ENCODE assay signal across 17 cellular contexts in genomic region chr7:38704041-38704547, GRCh38.
"Had no signal": no experiment of that assay in that cellular context is flagged by ENCODE, and none has a peak within 500 bp of the region (broad histone marks: within the 10 kb centered on the region; RNA-seq: fewer than 3 reads in every experiment).

No MANE protein-coding gene starts in this region.

- DNase-seq: activated CD4-positive, alpha-beta T cell treated with anti-CD3 and anti-CD28 coated beads, Interleukin-2, amount 10 ng/mL, durations not matched to agents 24 days and 14 days; activated CD4-positive, CD25-positive, alpha-beta regulatory T cell; activated CD8-positive, alpha-beta memory T cell treated with anti-CD3 and anti-CD28 coated beads, Interleukin-2, amount 50 U/mL, for 4 hours; activated CD8-positive, alpha-beta T cell treated with anti-CD3 and anti-CD28 coated beads, Interleukin-2, amount 10 ng/mL, durations not matched to agents 7 days and 5 days; activated effector memory CD4-positive, alpha-beta T cell treated with anti-CD3 and anti-CD28 coated beads, Interleukin-2, amount 50 U/mL, for 16 hours; activated T-cell treated with anti-CD3 and anti-CD28 coated beads, Interleukin-2, amount 50 U/mL, for 48 hours; cortex of kidney; effector CD4-positive, alpha-beta T cell; head of caudate nucleus; immature natural killer cell; left cardiac atrium; natural killer cell; occipital lobe; stimulated activated CD4-positive, alpha-beta T cell treated with anti-CD3 and anti-CD28 coated beads, Interleukin-2, amount 100 ng/mL, for 48 hours; stimulated activated naive B cell treated with anti-CD40 and anti-IgM and Interleukin-4, amounts not matched to agents 10 μg/mL and 1 μg/mL and 100 μg/mL, for 72 hours; thyroid gland had no signal

- H3K27ac ChIP-seq: thyroid gland had no signal

- H3K4me1 ChIP-seq: thyroid gland had no signal

- ATAC-seq: activated CD8-positive, alpha-beta T cell treated with anti-CD3 and anti-CD28 coated beads, Interleukin-2, amount 10 ng/mL, durations not matched to agents 7 days and 5 days; left cardiac atrium; natural killer cell; stimulated activated naive B cell treated with anti-CD40 and anti-IgM and Interleukin-4, amounts not matched to agents 10 μg/mL and 1 μg/mL and 100 μg/mL, for 72 hours had no signal

- H3K36me3 Mint-ChIP-seq: activated naive CD4-positive, alpha-beta T cell treated with anti-CD3 and anti-CD28 coated beads, Interleukin-2, amount 50 U/mL, for 24 hours; natural killer cell had no signal

- H3K36me3 ChIP-seq: thyroid gland had no signal

- H3K27ac Mint-ChIP-seq: activated CD4-positive, alpha-beta T cell treated with anti-CD3 and anti-CD28 coated beads, Interleukin-2, amount 10 ng/mL, durations not matched to agents 24 days and 14 days; activated CD8-positive, alpha-beta T cell treated with anti-CD3 and anti-CD28 coated beads, Interleukin-2, amount 10 ng/mL, durations not matched to agents 7 days and 5 days; activated naive CD4-positive, alpha-beta T cell treated with anti-CD3 and anti-CD28 coated beads, Interleukin-2, amount 50 U/mL, for 24 hours; immature natural killer cell; natural killer cell; stimulated activated naive B cell treated with anti-CD40 and anti-IgM and Interleukin-4, amounts not matched to agents 10 μg/mL and 1 μg/mL and 100 μg/mL, for 72 hours had no signal

- H3K27me3 ChIP-seq: thyroid gland had no signal

- H3K4me1 Mint-ChIP-seq: activated CD4-positive, alpha-beta T cell treated with anti-CD3 and anti-CD28 coated beads, Interleukin-2, amount 10 ng/mL, durations not matched to agents 24 days and 14 days; activated naive CD4-positive, alpha-beta T cell treated with anti-CD3 and anti-CD28 coated beads, Interleukin-2, amount 50 U/mL, for 24 hours; immature natural killer cell; natural killer cell; stimulated activated naive B cell treated with anti-CD40 and anti-IgM and Interleukin-4, amounts not matched to agents 10 μg/mL and 1 μg/mL and 100 μg/mL, for 72 hours had no signal

- H3K4me3 Mint-ChIP-seq: activated CD4-positive, alpha-beta T cell treated with anti-CD3 and anti-CD28 coated beads, Interleukin-2, amount 10 ng/mL, durations not matched to agents 24 days and 14 days; activated CD8-positive, alpha-beta T cell treated with anti-CD3 and anti-CD28 coated beads, Interleukin-2, amount 10 ng/mL, durations not matched to agents 7 days and 5 days; activated naive CD4-positive, alpha-beta T cell treated with anti-CD3 and anti-CD28 coated beads, Interleukin-2, amount 50 U/mL, for 24 hours; immature natural killer cell; natural killer cell; stimulated activated naive B cell treated with anti-CD40 and anti-IgM and Interleukin-4, amounts not matched to agents 10 μg/mL and 1 μg/mL and 100 μg/mL, for 72 hours had no signal

- H3K9me3 Mint-ChIP-seq: activated CD4-positive, alpha-beta T cell treated with anti-CD3 and anti-CD28 coated beads, Interleukin-2, amount 10 ng/mL, durations not matched to agents 24 days and 14 days; activated naive CD4-positive, alpha-beta T cell treated with anti-CD3 and anti-CD28 coated beads, Interleukin-2, amount 50 U/mL, for 24 hours; immature natural killer cell; natural killer cell had no signal

- H3K4me3 ChIP-seq: thyroid gland had no signal

- H3K9me3 ChIP-seq: thyroid gland had no signal
